Comparison of ENCODE assay signal across 10 cellular contexts in the genomic region with DNA sequence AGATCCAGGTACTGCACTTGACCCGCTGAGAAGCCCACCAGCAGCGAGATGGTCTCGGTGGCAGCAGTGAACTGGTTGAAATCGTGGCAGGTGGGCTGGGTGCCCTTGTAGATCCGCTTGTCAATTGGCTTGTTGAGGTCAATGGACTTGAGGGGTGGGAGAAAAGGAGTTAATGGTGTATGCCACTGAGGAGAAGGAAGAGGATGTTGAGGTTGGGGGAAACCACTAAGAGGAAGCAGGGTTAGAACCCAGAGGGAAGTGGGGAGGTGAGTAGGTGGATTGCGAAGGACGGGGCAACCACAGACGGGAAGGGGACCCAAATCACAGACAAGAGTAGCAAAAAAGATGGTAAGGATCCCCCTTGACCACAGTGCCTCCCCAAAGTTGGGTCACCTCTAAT. TPM values are rescaled to one million over a fixed set of nuclear protein-coding genes. Genes with fewer than 3 reads are reported as not detected.
DNase-seq lines count a peak whose midpoint lies in the region; ATAC-seq and TF ChIP-seq lines count a peak whose summit lies in the region.
"Had no signal": no experiment of that assay in that cellular context is flagged by ENCODE, and none has a peak within 500 bp of the region (broad histone marks: within the 10 kb centered on the region; RNA-seq: fewer than 3 reads in every experiment).

No MANE protein-coding gene starts in this region.

- peak overlapping the region; percentile 83 for H3K4me3 Mint-ChIP-seq in activated CD4-positive, alpha-beta T cell treated with anti-CD3 and anti-CD28 coated beads, Interleukin-2, amount 10 ng/mL, durations not matched to agents 7 days and 5 days

- BruUV-seq in PC-3 (replicated peaks; lab: Mats Ljungman, UMichigan): no TSS peak

- peaks cover 32% of the 10 kb centered on the region for H3K36me3 Mint-ChIP-seq in activated CD4-positive, alpha-beta T cell treated with anti-CD3 and anti-CD28 coated beads, Interleukin-2, amount 10 ng/mL, durations not matched to agents 7 days and 5 days (ENCODE audit: low read depth)

- no peak for TF ChIP-seq POLR2A in GM18505 (IDR thresholded peaks at IDR 0.05; ENCODE audit: borderline replicate concordance, extremely low read depth, insufficient read depth, insufficient read length)

- no peak overlapping the region for H2AFZ ChIP-seq in PC-3 (ENCODE audit: low read length)
- no peak overlapping the region for H2AFZ ChIP-seq in smooth muscle cell (ENCODE audit: low read depth)

- peaks cover 30% of the 10 kb centered on the region for H3K4me1 Mint-ChIP-seq in activated CD4-positive, alpha-beta T cell treated with anti-CD3 and anti-CD28 coated beads, Interleukin-2, amount 10 ng/mL, durations not matched to agents 7 days and 5 days

- no peaks in the 10 kb centered on the region for H3K27me3 ChIP-seq in PC-3 (ENCODE audit: low read length)
- no peaks in the 10 kb centered on the region for H3K27me3 ChIP-seq in smooth muscle cell (ENCODE audit: low read depth)

- no peaks in the 10 kb centered on the region for H4K20me1 ChIP-seq in PC-3 (ENCODE audit: low read length)
- H4K20me1 ChIP-seq in smooth muscle cell (ENCODE audit: low read depth): peaks cover 33% of the 10 kb centered on the region

- H3K4me3 ChIP-seq in PC-3 (ENCODE audit: low read length): peak overlapping the region; percentile 93; the same call in 1 of the 2 replicates
- H3K4me3 ChIP-seq in choroid plexus epithelial cell (ENCODE audit: low read depth, low read length): peak overlapping the region; percentile 79
- H3K4me3 ChIP-seq in smooth muscle cell: no peak overlapping the region

- CTCF ChIA-PET in activated CD4-positive, alpha-beta T cell treated with anti-CD3 and anti-CD28 coated beads, Interleukin-2, amount 10 ng/mL, durations not matched to agents 7 days and 5 days (lab: Charles Lee): interaction anchor here (0.6 to 5.1 kb wide), 4 partner anchors 12 to 26 kb away, joined by 3 to 34 read pairs (median 10); a partner anchor contains a TSS
- CTCF ChIA-PET in PC-3 (lab: Charles Lee): no interaction called here

- intact Hi-C loops in PC-3 (cut with micrococcal nuclease): no loop called here

- H3K4me2 ChIP-seq in PC-3 (ENCODE audit: low read length) (peak overlapping the region; percentile 97), smooth muscle cell (peak overlapping the region; percentile 100)

- TF ChIP-seq CTCF in PC-3 (conservative IDR thresholded peaks at IDR 0.05; ENCODE audit: low read depth, low read length) (no peak), choroid plexus epithelial cell (conservative IDR thresholded peaks at IDR 0.05; ENCODE audit: low read depth, low read length) (no peak), smooth muscle cell (IDR thresholded peaks at IDR 0.05; ENCODE audit: borderline replicate concordance, insufficient read depth, poor library complexity, severe bottlenecking) (no peak)

- no peaks in the 10 kb centered on the region for H3K9me3 ChIP-seq in PC-3 (ENCODE audit: low read length)
- no peaks in the 10 kb centered on the region for H3K9me3 ChIP-seq in smooth muscle cell (replicated peaks; ENCODE audit: low read depth)

- WGBS in smooth muscle cell (ENCODE audit: low lambda C conversion rate): 94% methylated on average over 8 of the region's 8 CpGs

- H3K36me3 ChIP-seq in PC-3 (ENCODE audit: low read depth, low read length) (peaks cover 8% of the 10 kb centered on the region; the same call in 1 of the 2 replicates), smooth muscle cell (ENCODE audit: low read depth) (no peaks in the 10 kb centered on the region)

- H3K79me2 ChIP-seq in PC-3 (ENCODE audit: low read length) (peaks cover 16% of the 10 kb centered on the region), smooth muscle cell (ENCODE audit: low read depth) (peaks cover 54% of the 10 kb centered on the region)

- peaks cover 6% of the 10 kb centered on the region; the same call in 1 of the 2 replicates for H3K4me1 ChIP-seq in PC-3 (ENCODE audit: insufficient read depth, low read length)
- H3K4me1 ChIP-seq in smooth muscle cell (ENCODE audit: low read depth): peaks cover 5% of the 10 kb centered on the region

- no peaks in the 10 kb centered on the region for H3K9me2 ChIP-seq in PC-3 (replicated peaks; ENCODE audit: low read length)

- H3K9me3 Mint-ChIP-seq in activated CD4-positive, alpha-beta T cell treated with anti-CD3 and anti-CD28 coated beads, Interleukin-2, amount 10 ng/mL, durations not matched to agents 7 days and 5 days: no peaks in the 10 kb centered on the region

- H3K27ac Mint-ChIP-seq in activated CD4-positive, alpha-beta T cell treated with anti-CD3 and anti-CD28 coated beads, Interleukin-2, amount 10 ng/mL, durations not matched to agents 7 days and 5 days: no peak overlapping the region

- peaks cover 43% of the 10 kb centered on the region for H3K27me3 Mint-ChIP-seq in activated CD4-positive, alpha-beta T cell treated with anti-CD3 and anti-CD28 coated beads, Interleukin-2, amount 10 ng/mL, durations not matched to agents 7 days and 5 days

- H3F3A ChIP-seq in PC-3 (ENCODE audit: low read length, unreplicated experiment) (no peaks in the 10 kb centered on the region), smooth muscle cell (ENCODE audit: low read depth) (no peaks in the 10 kb centered on the region)

- H3K9ac ChIP-seq in PC-3 (ENCODE audit: low read length): no peak overlapping the region
- no peak overlapping the region for H3K9ac ChIP-seq in smooth muscle cell (ENCODE audit: low read depth)

- POLR2A ChIA-PET in activated CD4-positive, alpha-beta T cell treated with anti-CD3 and anti-CD28 coated beads, Interleukin-2, amount 10 ng/mL, durations not matched to agents 7 days and 5 days (lab: Charles Lee): no interaction called here
- POLR2A ChIA-PET in PC-3 (lab: Charles Lee; ENCODE audit: unreplicated experiment): no interaction called here

- no peak for ATAC-seq in PC-3
- ATAC-seq in GM18505 (IDR thresholded peaks at IDR 0.05; ENCODE audit: unreplicated experiment): no peak
- no peak for ATAC-seq in GM21390 (IDR thresholded peaks at IDR 0.05; ENCODE audit: unreplicated experiment)

- no peak overlapping the region for H3K27ac ChIP-seq in PC-3 (ENCODE audit: low read length)
- H3K27ac ChIP-seq in smooth muscle cell (ENCODE audit: low read depth): no peak overlapping the region

- DNase-seq in activated CD4-positive, alpha-beta T cell treated with anti-CD3 and anti-CD28 coated beads, Interleukin-2, amount 10 ng/mL, durations not matched to agents 7 days and 5 days: peak; percentile 68
- DNase-seq in activated CD4-positive, alpha-beta T cell treated with anti-CD3 and anti-CD28 coated beads for 1 hour: no peak
- DNase-seq in PC-3 (no peak), choroid plexus epithelial cell (ENCODE audit: low read depth) (no peak), smooth muscle cell (lab: John Stamatoyannopoulos, UW; ENCODE audit: unreplicated experiment) (no peak), NCI-H446 treated with DMSO at 0.1 percent for 48 hours (lab: John Stamatoyannopoulos, UW) (no peak)

RNA-seq across cellular contexts. Expression of a gene that starts 1.7 kb away (rescaled TPM):
- 10 to 100 TPM; 35.0 to 37.8 TPM for total RNA-seq in activated CD4-positive, alpha-beta T cell treated with anti-CD3 and anti-CD28 coated beads, Interleukin-2, amount 10 ng/mL, durations not matched to agents 7 days and 5 days
- total RNA-seq in PC-3 (2014; rRNA removed) (34.9 and 50.3 TPM in 2 replicates), smooth muscle cell (14.9 and 16.1 TPM in 2 replicates)
- polyA plus RNA-seq in smooth muscle cell: 57.6 and 96.4 TPM in 2 replicates

RNA-seq across cellular contexts. Expression of a gene that starts 8.7 kb away (rescaled TPM):
- 10 to 100 TPM; 24.1 to 24.4 TPM for total RNA-seq in activated CD4-positive, alpha-beta T cell treated with anti-CD3 and anti-CD28 coated beads, Interleukin-2, amount 10 ng/mL, durations not matched to agents 7 days and 5 days
- 18.3 and 18.9 TPM in 2 replicates for total RNA-seq in PC-3 (2014; rRNA removed)
- 19.2 and 23.6 TPM in 2 replicates for total RNA-seq in smooth muscle cell
- 32.7 and 47.7 TPM in 2 replicates for polyA plus RNA-seq in smooth muscle cell

RNA-seq across cellular contexts. Expression of a gene that starts 21.9 kb away (rescaled TPM):
- total RNA-seq in activated CD4-positive, alpha-beta T cell treated with anti-CD3 and anti-CD28 coated beads, Interleukin-2, amount 10 ng/mL, durations not matched to agents 7 days and 5 days: under 1 TPM; 0.64 to 0.85 TPM
- total RNA-seq in PC-3 (2014; rRNA removed) (9.3 and 13.6 TPM in 2 replicates), smooth muscle cell (10.2 and 15.3 TPM in 2 replicates)
- 16.0 and 19.7 TPM in 2 replicates for polyA plus RNA-seq in smooth muscle cell

RNA-seq across cellular contexts. Expression of a gene that starts 24.2 kb away (rescaled TPM):
- total RNA-seq in activated CD4-positive, alpha-beta T cell treated with anti-CD3 and anti-CD28 coated beads, Interleukin-2, amount 10 ng/mL, durations not matched to agents 7 days and 5 days: under 1 TPM; 0.42 to 0.57 TPM
- total RNA-seq in PC-3 (2014; rRNA removed): 0.12 TPM in 1 of 2 replicates, not detected in the other
- 0.22 TPM in 1 of 2 replicates, not detected in the other for total RNA-seq in smooth muscle cell
- polyA plus RNA-seq in smooth muscle cell: 0.15 TPM in 1 of 2 replicates, not detected in the other

RNA-seq across cellular contexts. Expression of a gene that starts 57.7 kb away (rescaled TPM):
- not detected for total RNA-seq in activated CD4-positive, alpha-beta T cell treated with anti-CD3 and anti-CD28 coated beads, Interleukin-2, amount 10 ng/mL, durations not matched to agents 7 days and 5 days
- not detected in 2 replicates for total RNA-seq in PC-3 (2014; rRNA removed)
- total RNA-seq in smooth muscle cell: not detected in 2 replicates
- polyA plus RNA-seq in smooth muscle cell: 0.12 TPM in 1 of 2 replicates, not detected in the other
- total RNA-seq: myocyte, ureter had no signal
